In the genomic region with DNA sequence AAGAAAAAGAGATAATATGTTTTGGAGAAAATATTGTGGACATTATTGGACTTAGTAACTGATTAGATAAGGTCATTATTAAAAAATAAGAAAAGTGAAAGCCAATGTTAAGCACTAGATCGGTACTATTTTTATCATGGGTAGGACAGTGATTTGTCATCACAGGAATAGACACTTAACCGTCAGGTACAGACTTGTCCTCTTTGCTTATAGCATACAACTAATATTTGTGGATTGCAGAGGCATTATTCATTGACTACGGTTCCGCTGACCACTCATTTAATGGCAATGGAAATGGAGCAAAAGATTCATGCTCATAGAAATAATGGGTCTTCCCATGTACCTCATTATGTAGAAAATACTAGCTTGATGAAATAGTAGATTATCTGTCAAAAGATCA, we compare ENCODE assay signal across 20 cellular contexts.
DNase-seq lines count a peak whose midpoint lies in the region; ATAC-seq, FAIRE-seq and TF ChIP-seq lines count a peak whose summit lies in the region.
"Had no signal": no experiment of that assay in that cellular context is flagged by ENCODE, and none has a peak within 500 bp of the region (broad histone marks: within the 10 kb centered on the region; RNA-seq: fewer than 3 reads in every experiment).

No MANE protein-coding gene starts in this region.

- FAIRE-seq in H54 (lab: Jason Lieb, UNC) = peak; percentile 87
- FAIRE-seq: GM12878, GM19239, HepG2 had no signal

- H3K9me3 ChIP-seq in RWPE2 (ENCODE audit: severe bottlenecking) = no peaks in the 10 kb centered on the region
- H3K9me3 ChIP-seq: BE2C had no signal

- no peak for TF ChIP-seq POLR2A in H54 (IDR thresholded peaks at IDR 0.05; ENCODE audit: low read depth, low read length)

- H3K27me3 ChIP-seq in RWPE2 (ENCODE audit: insufficient read depth, poor library complexity, severe bottlenecking) = no peaks in the 10 kb centered on the region
- H3K27me3 ChIP-seq: BE2C had no signal

- H3K36me3 ChIP-seq in RWPE2 (ENCODE audit: low read depth) = no peaks in the 10 kb centered on the region
- H3K36me3 ChIP-seq: BE2C had no signal

- H3K4me1 ChIP-seq in RWPE2 (ENCODE audit: insufficient read depth, poor library complexity, severe bottlenecking) = no peaks in the 10 kb centered on the region

- no peak for TF ChIP-seq CTCF in RWPE2 (IDR thresholded peaks at IDR 0.05; ENCODE audit: poor library complexity, severe bottlenecking)

- ATAC-seq in RWPE2 (ENCODE audit: low read depth) (peak; percentile 84), GM21360 (IDR thresholded peaks at IDR 0.05; ENCODE audit: unreplicated experiment) (no peak), GM19452 (IDR thresholded peaks at IDR 0.05; ENCODE audit: unreplicated experiment) (no peak)
- ATAC-seq: GM12878, HepG2 had no signal

- H3K27ac ChIP-seq in RWPE2 (ENCODE audit: poor library complexity, severe bottlenecking) (no peak overlapping the region), epithelial cell of prostate (no peak overlapping the region)

- DNase-seq in H54 (ENCODE audit: insufficient read length, low spot score) = no peak
- no peak for DNase-seq in RWPE2 (ENCODE audit: low spot score)
- DNase-seq in epithelial cell of prostate (ENCODE audit: low read depth, low spot score) = peak; percentile 48
- no peak for DNase-seq in pons (ENCODE audit: low spot score)
- DNase-seq: BE2C; C1 segment of cervical spinal cord; CD4-positive, CD25-positive, alpha-beta regulatory T cell; CD8-positive, alpha-beta memory T cell; COR-L47; DMS 273 treated with DMSO at 0.1 percent for 48 hours; DMS53; DND-41; EL; GOT3; H9 had no signal

- H3K4me3 ChIP-seq in RWPE2 (ENCODE audit: severe bottlenecking) = no peak overlapping the region
- H3K4me3 ChIP-seq: GM12878 had no signal
